ENCODE assay signal across 30 cellular contexts in genomic region chr19:1316466-1316865, GRCh38. TPM values are rescaled to one million over a fixed set of nuclear protein-coding genes. Genes with fewer than 3 reads are reported as not detected.
"Had no signal": no experiment of that assay in that cellular context is flagged by ENCODE, and none has a peak within 500 bp of the region (broad histone marks: within the 10 kb centered on the region; RNA-seq: fewer than 3 reads in every experiment).

No MANE protein-coding gene starts in this region.

- H3K36me3 Mint-ChIP-seq: activated naive CD8-positive, alpha-beta T cell treated with anti-CD3 and anti-CD28 coated beads for 36 hours; T-cell had no signal

- FAIRE-seq: RCC 7860 had no signal

- H3K9me3 Mint-ChIP-seq: activated CD4-positive, alpha-beta memory T cell treated with anti-CD3 and anti-CD28 coated beads, Interleukin-2, amount 10 ng/mL, durations not matched to agents 7 days and 5 days; activated naive CD8-positive, alpha-beta T cell treated with anti-CD3 and anti-CD28 coated beads for 36 hours; activated T-cell treated with anti-CD3 and anti-CD28 coated beads, Interleukin-2, amount 50 U/mL, for 72 hours; activated T-helper 17 cell treated with anti-CD3 and anti-CD28 coated beads, Interleukin-2, amount 50 U/mL, for 72 hours; central memory CD8-positive, alpha-beta T cell; T-cell had no signal

- H3K4me1 Mint-ChIP-seq: activated CD4-positive, alpha-beta memory T cell treated with anti-CD3 and anti-CD28 coated beads, Interleukin-2, amount 10 ng/mL, durations not matched to agents 7 days and 5 days; activated naive CD8-positive, alpha-beta T cell treated with anti-CD3 and anti-CD28 coated beads for 36 hours; activated T-helper 17 cell treated with anti-CD3 and anti-CD28 coated beads, Interleukin-2, amount 50 U/mL, for 72 hours; central memory CD8-positive, alpha-beta T cell had no signal

- DNase-seq: activated CD4-positive, alpha-beta memory T cell treated with anti-CD3 and anti-CD28 coated beads, Interleukin-2, amount 10 ng/mL, durations not matched to agents 7 days and 5 days; activated CD4-positive, alpha-beta T cell treated with anti-CD3 and anti-CD28 coated beads for 1 hour; activated CD4-positive, alpha-beta T cell treated with anti-CD3 and anti-CD28 coated beads for 48 hours; activated CD4-positive, CD25-positive, alpha-beta regulatory T cell; activated effector memory CD4-positive, alpha-beta T cell treated with anti-CD3 and anti-CD28 coated beads, Interleukin-2, amount 50 U/mL, for 16 hours; activated naive CD4-positive, alpha-beta T cell; activated naive CD4-positive, alpha-beta T cell treated with anti-CD3 and anti-CD28 coated beads, Interleukin-2, amount 50 U/mL, for 16 hours; activated T-cell treated with anti-CD3 and anti-CD28 coated beads, Interleukin-2, amount 50 U/mL, for 1 hour; activated T-cell treated with anti-CD3 and anti-CD28 coated beads, Interleukin-2, amount 50 U/mL, for 72 hours; amniotic stem cell; aorta; brain microvascular endothelial cell; Karpas-422; NCI-H1417 treated with DMSO at 0.1 percent for 48 hours; NCI-H187 treated with DMSO at 0.1 percent for 48 hours; NCI-H226; NCI-H446 treated with DMSO at 0.1 percent for 48 hours; PC-9; SIG-M5; T-cell; T-helper 2 cell; T-helper 9 cell had no signal

- H2AFZ ChIP-seq: PC-9 had no signal

- H3K4me3 Mint-ChIP-seq: activated CD4-positive, alpha-beta memory T cell treated with anti-CD3 and anti-CD28 coated beads, Interleukin-2, amount 10 ng/mL, durations not matched to agents 7 days and 5 days; activated naive CD8-positive, alpha-beta T cell treated with anti-CD3 and anti-CD28 coated beads for 36 hours; activated T-cell treated with anti-CD3 and anti-CD28 coated beads, Interleukin-2, amount 50 U/mL, for 72 hours; activated T-helper 17 cell treated with anti-CD3 and anti-CD28 coated beads, Interleukin-2, amount 50 U/mL, for 72 hours; central memory CD8-positive, alpha-beta T cell had no signal

- H3K36me3 ChIP-seq: brain microvascular endothelial cell had no signal

- H3K27ac ChIP-seq: brain microvascular endothelial cell, PC-9, RWPE1 had no signal

- H3K4me3 ChIP-seq: PC-9 had no signal

- H3K27ac Mint-ChIP-seq: activated CD4-positive, alpha-beta memory T cell treated with anti-CD3 and anti-CD28 coated beads, Interleukin-2, amount 10 ng/mL, durations not matched to agents 7 days and 5 days; activated naive CD8-positive, alpha-beta T cell treated with anti-CD3 and anti-CD28 coated beads for 36 hours; activated T-cell treated with anti-CD3 and anti-CD28 coated beads, Interleukin-2, amount 50 U/mL, for 72 hours; activated T-helper 17 cell treated with anti-CD3 and anti-CD28 coated beads, Interleukin-2, amount 50 U/mL, for 72 hours; T-cell had no signal

RNA-seq across cellular contexts. Expression of gene EFNA2, which starts 30.8 kb away (rescaled TPM):
- total RNA-seq: activated CD4-positive, alpha-beta memory T cell treated with anti-CD3 and anti-CD28 coated beads, Interleukin-2, amount 10 ng/mL, durations not matched to agents 7 days and 5 days; activated CD8-positive, alpha-beta memory T cell treated with anti-CD3 and anti-CD28 coated beads for 36 hours; activated naive CD8-positive, alpha-beta T cell treated with anti-CD3 and anti-CD28 coated beads for 36 hours; activated T-cell treated with anti-CD3 and anti-CD28 coated beads, Interleukin-2, amount 50 U/mL, for 72 hours; activated T-helper 17 cell treated with anti-CD3 and anti-CD28 coated beads, Interleukin-2, amount 50 U/mL, for 72 hours; aorta; MCF 10A; PC-9; Right ventricle myocardium inferior had no signal
